ENCODE assay signal across 8 cellular contexts in the genomic region with DNA sequence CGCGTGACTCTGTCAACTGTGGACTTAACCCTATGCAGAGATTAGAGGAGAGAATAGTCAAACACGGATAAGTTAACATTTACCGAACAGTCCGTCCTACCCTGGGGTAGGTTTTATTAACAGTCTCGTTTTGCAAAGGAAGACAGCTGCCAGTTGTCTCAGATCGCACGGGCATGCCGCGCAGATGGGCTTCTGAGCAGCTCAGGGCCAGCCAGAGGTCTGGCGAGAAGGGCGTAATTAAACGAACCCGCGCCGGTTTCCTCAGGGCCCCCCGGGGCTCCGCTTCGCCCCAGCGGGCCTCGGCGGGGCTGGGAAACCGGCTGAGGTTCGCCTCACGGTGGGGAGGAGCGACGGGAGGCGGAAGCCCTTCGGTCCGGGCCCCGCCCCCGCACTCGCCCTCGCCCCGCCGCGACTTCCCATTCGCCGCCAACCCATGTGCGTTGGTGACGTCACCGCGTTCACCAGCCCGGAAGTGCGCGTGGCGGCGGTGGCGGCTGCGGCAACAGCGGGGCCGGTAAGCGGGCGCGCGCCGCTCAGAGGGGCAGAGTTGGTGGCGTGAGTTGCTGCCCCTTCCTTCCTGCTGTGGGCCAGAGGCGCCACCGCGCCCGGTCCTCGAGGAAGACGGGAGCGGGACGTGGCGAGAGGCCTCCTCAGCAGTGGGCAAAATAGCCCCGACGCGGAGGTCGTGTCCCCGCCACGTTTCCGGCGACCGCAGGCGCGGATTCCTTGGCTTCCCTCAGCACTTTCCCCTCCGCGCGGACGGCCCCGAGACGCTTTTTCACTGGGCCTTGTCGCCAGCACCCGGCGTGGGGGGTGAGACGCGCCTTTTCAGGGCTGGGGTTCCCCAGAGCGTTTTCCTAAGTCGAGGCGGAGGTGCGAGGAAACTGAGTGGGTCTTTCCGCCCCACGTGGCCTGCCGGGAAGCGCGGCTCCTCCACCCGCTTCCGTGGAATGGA.
DNase-seq lines count a peak whose midpoint lies in the region; ATAC-seq lines count a peak whose summit lies in the region.

Gene TRNT1, plus strand, starts transcription at position 464 of the 955 bp plus-strand sequence. CDS start 2,101 bp downstream, outside the sequence.

- peak; percentile 51 to 91 (median 82) for DNase-seq in C1 segment of cervical spinal cord (lab: John Stamatoyannopoulos, UW)
- peak; percentile 93 for DNase-seq in NCI-H748 (lab: John Stamatoyannopoulos, UW; ENCODE audit: unreplicated experiment)
- DNase-seq in activated CD4-positive, alpha-beta T cell treated with anti-CD3 and anti-CD28 coated beads, Interleukin-2, amount 50 U/mL, for 1 hour, result peak; percentile 96
- DNase-seq in cortex of kidney (lab: John Stamatoyannopoulos, UW), result peak; percentile 33
- DNase-seq in left kidney (ENCODE audit: low read depth, low spot score), result peak; percentile 98
- DNase-seq in stimulated activated CD4-positive, alpha-beta T cell treated with anti-CD3 and anti-CD28 coated beads, Interleukin-1b, Interleukin-23, amount 100 ng/mL, for 48 hours, result peak; percentile 96

- ATAC-seq in GM19351 (IDR thresholded peaks at IDR 0.05; ENCODE audit: unreplicated experiment) (peak; percentile 86), HG03520 (IDR thresholded peaks at IDR 0.05; ENCODE audit: unreplicated experiment) (peak; percentile 86)

Comparison
In these comparisons a context has a peak if more than half of its experiments do, and no peak if none do; other contexts are left out.
1. Peak in every context shown above with its lines: DNase-seq and ATAC-seq.
2. DNase-seq: peak in every context shown above with its lines; median percentile 98 in left kidney; 96 in activated CD4-positive, alpha-beta T cell treated with anti-CD3 and anti-CD28 coated beads, Interleukin-2, amount 50 U/mL, for 1 hour; 96 in stimulated activated CD4-positive, alpha-beta T cell treated with anti-CD3 and anti-CD28 coated beads, Interleukin-1b, Interleukin-23, amount 100 ng/mL, for 48 hours; 93 in NCI-H748; 82 in C1 segment of cervical spinal cord; 33 in cortex of kidney.